Comparison of ENCODE assay signal across 12 cellular contexts in the genomic region with DNA sequence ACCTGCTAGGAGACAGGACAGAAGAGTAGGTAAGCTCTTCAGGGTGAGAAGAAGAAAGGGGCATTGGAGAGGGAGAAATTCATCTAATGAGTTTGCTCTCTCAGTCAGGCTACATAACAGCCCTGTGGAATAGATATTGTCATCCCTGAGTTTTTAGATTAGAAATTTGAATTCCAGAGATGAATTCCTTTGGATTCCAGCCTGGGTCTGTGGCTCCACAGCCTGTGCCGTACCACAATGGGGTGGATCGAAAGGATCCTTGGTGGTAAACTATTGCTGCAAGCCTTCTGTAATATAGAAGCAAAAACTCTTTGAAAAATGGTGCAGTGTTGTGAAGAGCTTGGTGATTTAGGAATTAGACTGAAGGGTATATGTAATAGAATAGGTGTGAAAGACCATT. TPM values are rescaled to one million over a fixed set of nuclear protein-coding genes. Genes with fewer than 3 reads are reported as not detected.
DNase-seq lines count a peak whose midpoint lies in the region; ATAC-seq and TF ChIP-seq lines count a peak whose summit lies in the region.
"Had no signal": no experiment of that assay in that cellular context is flagged by ENCODE, and none has a peak within 500 bp of the region (broad histone marks: within the 10 kb centered on the region; RNA-seq: fewer than 3 reads in every experiment).

No MANE protein-coding gene starts in this region.

- TF ChIP-seq POLR2A in right lobe of liver (IDR thresholded peaks at IDR 0.05) (no peak), suprapubic skin (IDR thresholded peaks at IDR 0.05) (no peak)

- H3K9me3 ChIP-seq in right lobe of liver = no peaks in the 10 kb centered on the region
- no peaks in the 10 kb centered on the region for H3K9me3 ChIP-seq in suprapubic skin
- H3K9me3 ChIP-seq: neutrophil had no signal

- H3K36me3 ChIP-seq in right lobe of liver (no peaks in the 10 kb centered on the region), suprapubic skin (no peaks in the 10 kb centered on the region)
- H3K36me3 ChIP-seq: neutrophil had no signal

- DNase-seq in GM03348 (ENCODE audit: low spot score) (peak; percentile 74), astrocyte of the cerebellum (ENCODE audit: low read depth) (peak; percentile 49), right lobe of liver (no peak), suprapubic skin (ENCODE audit: low spot score in 2 of 2) (no peak), NOMO-1 (lab: John Stamatoyannopoulos, UW; ENCODE audit: unreplicated experiment in 2 of 2) (no peak), GM13977 (ENCODE audit: low spot score) (no peak), occipital lobe (lab: John Stamatoyannopoulos, UW) (no peak)
- no peak for DNase-seq in stimulated activated naive CD4-positive, alpha-beta T cell (lab: John Stamatoyannopoulos, UW)
- DNase-seq: mesendoderm, MV-4-11, NCI-H2171 treated with DMSO at 0.1 percent for 48 hours had no signal

- peaks cover 0 to 52% (median 13%) of the 10 kb centered on the region in 4 donors for H3K4me1 ChIP-seq in right lobe of liver
- H3K4me1 ChIP-seq in suprapubic skin = peaks cover 30% of the 10 kb centered on the region

- no peak for ATAC-seq in right lobe of liver

- intact Hi-C loops in right lobe of liver (cut with DNase I) = no loop called here

- H3K4me3 ChIP-seq in astrocyte of the cerebellum (ENCODE audit: low read depth, low read length) = peak overlapping the region; percentile 14
- H3K4me3 ChIP-seq in right lobe of liver = peak overlapping the region; percentile 22 to 61 (median 58)
- no peak overlapping the region for H3K4me3 ChIP-seq in suprapubic skin

- H3K27me3 ChIP-seq in right lobe of liver (no peaks in the 10 kb centered on the region), suprapubic skin (no peaks in the 10 kb centered on the region)
- H3K27me3 ChIP-seq: neutrophil had no signal

- TF ChIP-seq CTCF in astrocyte of the cerebellum (IDR thresholded peaks at IDR 0.05; ENCODE audit: low read depth, low read length, missing control alignments) = no peak
- TF ChIP-seq CTCF in right lobe of liver (IDR thresholded peaks at IDR 0.05) = no peak
- TF ChIP-seq CTCF in suprapubic skin (IDR thresholded peaks at IDR 0.05) = no peak
- no peak for TF ChIP-seq CTCF in GM13977 (IDR thresholded peaks at IDR 0.05; ENCODE audit: extremely low read depth, insufficient read depth, missing control alignments)

- WGBS in right lobe of liver (ENCODE audit: insufficient coverage, low coverage, low lambda C conversion rate, missing lambda C conversion rate) = 13% methylated on average over 2 of the region's 2 CpGs
- WGBS in suprapubic skin = 67% methylated on average over 2 of the region's 2 CpGs

- in situ Hi-C loops in astrocyte of the cerebellum (cut with HindIII; ENCODE audit: low sequenced_read_pairs) (no loop called here), GM13977 (cut with MboI; ENCODE audit: low pct_unique_long_range_greater_than_20kb, low sequenced_read_pairs, unreplicated experiment) (no loop called here)

- H3K27ac ChIP-seq in right lobe of liver = peak overlapping the region; percentile 66 to 81 (median 79)
- H3K27ac ChIP-seq in suprapubic skin = peak overlapping the region; percentile 30
- H3K27ac ChIP-seq: neutrophil had no signal

- TF ChIP-seq EP300 in suprapubic skin (IDR thresholded peaks at IDR 0.05) = no peak

RNA-seq across cellular contexts. Expression of gene MYO1B, which starts 21.0 kb away (rescaled TPM):
- total RNA-seq in right lobe of liver (100 to 1,000 TPM; 171 to 273 (median 221) TPM), suprapubic skin (10 to 100 TPM; 17.2 to 31.8 (median 28.8) TPM), occipital lobe (49.4 TPM)

Comparison
In these comparisons a context has a peak if more than half of its experiments do, and no peak if none do; other contexts are left out.
1. DNase-seq: peak in GM03348 (single experiment) and astrocyte of the cerebellum (single experiment); none in right lobe of liver (0 of 3), suprapubic skin (0 of 2), stimulated activated naive CD4-positive, alpha-beta T cell (0 of 6), NOMO-1 (0 of 2), GM13977 (single experiment) and occipital lobe (single experiment).